18 cellular contexts compared by ENCODE assay signal in the genomic region with DNA sequence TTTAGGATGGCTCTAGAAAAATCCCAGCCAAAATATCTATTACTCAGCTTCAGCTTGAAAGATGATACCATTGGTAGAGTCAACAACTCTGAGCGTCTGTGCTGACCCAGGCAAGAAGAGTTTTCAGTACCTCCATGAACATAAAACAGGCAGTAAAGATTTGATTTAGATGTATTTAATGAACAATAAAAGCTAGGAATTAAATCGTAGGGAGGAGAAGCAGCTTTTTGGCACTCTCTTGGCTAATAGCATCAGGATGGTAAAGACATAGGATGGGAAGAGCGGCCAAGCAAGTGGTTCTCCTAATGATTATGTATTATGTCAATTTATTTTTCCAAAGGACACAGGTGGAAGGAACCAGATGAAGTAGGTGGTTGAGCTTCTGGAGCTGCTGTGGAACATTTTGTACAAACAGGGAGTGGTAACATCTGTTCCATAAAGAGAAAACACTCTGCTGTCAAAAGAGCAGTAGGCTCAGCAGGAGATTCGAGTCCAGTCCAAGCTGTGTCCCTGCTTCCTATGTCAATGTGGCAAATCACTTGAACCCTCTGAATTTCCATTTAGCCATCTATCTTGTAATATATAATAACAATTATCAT.
DNase-seq lines count a peak whose midpoint lies in the region; ATAC-seq, FAIRE-seq and TF ChIP-seq lines count a peak whose summit lies in the region.
"Had no signal": no experiment of that assay in that cellular context is flagged by ENCODE, and none has a peak within 500 bp of the region (broad histone marks: within the 10 kb centered on the region; RNA-seq: fewer than 3 reads in every experiment).

No MANE protein-coding gene starts in this region.

- H3K27ac Mint-ChIP-seq in nephron progenitor cell, result peak overlapping the region; percentile 29
- H3K27ac Mint-ChIP-seq: mesothelial cell of epicardium had no signal

- no peak for TF ChIP-seq CTCF in nephron progenitor cell (IDR thresholded peaks at IDR 0.05)

- peak; percentile 19 for DNase-seq in DMS153 treated with DMSO at 0.1 percent for 48 hours (lab: John Stamatoyannopoulos, UW; ENCODE audit: unreplicated experiment)
- DNase-seq in MG63, result peak; percentile 15
- DNase-seq in amniotic stem cell (lab: John Stamatoyannopoulos, UW), result peak; percentile 5
- DNase-seq in nephron progenitor cell, result no peak
- DNase-seq in activated CD4-positive, alpha-beta T cell treated with anti-CD3 and anti-CD28 coated beads, Interleukin-2, amount 50 U/mL, for 4 hours, result no peak
- no peak for DNase-seq in GM12891 (ENCODE audit: insufficient read length, low spot score)
- no peak for DNase-seq in stimulated activated CD4-positive, alpha-beta T cell treated with anti-CD3 and anti-CD28 coated beads, Interleukin-2, amount 100 ng/mL, for 48 hours
- DNase-seq: activated naive CD4-positive, alpha-beta T cell; esophagus squamous epithelium; hypothalamus; NCI-H1048; NCI-H226; T-helper 9 cell; testis had no signal

- no peaks in the 10 kb centered on the region for H3K36me3 ChIP-seq in MG63
- H3K36me3 ChIP-seq: esophagus squamous epithelium, right atrium auricular region had no signal

- no peaks in the 10 kb centered on the region for H3K27me3 ChIP-seq in MG63
- H3K27me3 ChIP-seq: esophagus squamous epithelium, right atrium auricular region, testis had no signal

- H3K36me3 Mint-ChIP-seq in nephron progenitor cell (ENCODE audit: low read depth), result no peaks in the 10 kb centered on the region
- H3K36me3 Mint-ChIP-seq: mesothelial cell of epicardium had no signal

- FAIRE-seq in GM12891 (lab: Jason Lieb, UNC), result no peak
- FAIRE-seq: D721Med had no signal

- no peak for TF ChIP-seq POLR2A in GM12891 (IDR thresholded peaks at IDR 0.05; ENCODE audit: low read depth, low read length)

- no peak for ATAC-seq in HG02885 (IDR thresholded peaks at IDR 0.05; ENCODE audit: poor library complexity, unreplicated experiment)

- H3K9me3 ChIP-seq in MG63, result no peaks in the 10 kb centered on the region
- H3K9me3 ChIP-seq: esophagus squamous epithelium, right atrium auricular region, testis had no signal

- H3K27me3 Mint-ChIP-seq in nephron progenitor cell (ENCODE audit: low read depth, poor library complexity), result peaks cover 3% of the 10 kb centered on the region

- peaks cover 71% of the 10 kb centered on the region for H3K4me1 Mint-ChIP-seq in nephron progenitor cell

- H3K4me3 ChIP-seq in MG63, result no peak overlapping the region
- H3K4me3 ChIP-seq: esophagus squamous epithelium, right atrium auricular region, testis had no signal

- H3K9me3 Mint-ChIP-seq in nephron progenitor cell, result no peaks in the 10 kb centered on the region
- H3K9me3 Mint-ChIP-seq: mesothelial cell of epicardium had no signal

- H3K4me3 Mint-ChIP-seq in nephron progenitor cell, result no peak overlapping the region
- H3K4me3 Mint-ChIP-seq: mesothelial cell of epicardium had no signal

TF ChIP-seq in GM12891, 5 proteins besides CTCF, POLR2A, EP300 and RAD21:
- no peak for TF ChIP-seq SPI1 (IDR thresholded peaks at IDR 0.05; ENCODE audit: low read depth, low read length)
- TF ChIP-seq POU2F2 (IDR thresholded peaks at IDR 0.05; ENCODE audit: low read depth, low read length), result no peak
- no peak for TF ChIP-seq POLR2AphosphoS5 (IDR thresholded peaks at IDR 0.05; ENCODE audit: low read depth, low read length)
- TF ChIP-seq TAF1 (IDR thresholded peaks at IDR 0.05; ENCODE audit: low read depth, low read length), result no peak
- no peak for TF ChIP-seq PAX5 (IDR thresholded peaks at IDR 0.05; ENCODE audit: insufficient read depth, low read length, severe bottlenecking)

Comparison
In these comparisons a context has a peak if more than half of its experiments do, and no peak if none do; other contexts are left out.
1. DNase-seq: peak in DMS153 treated with DMSO at 0.1 percent for 48 hours (single experiment), MG63 (single experiment) and amniotic stem cell (single experiment); none in nephron progenitor cell (single experiment), activated CD4-positive, alpha-beta T cell treated with anti-CD3 and anti-CD28 coated beads, Interleukin-2, amount 50 U/mL, for 4 hours (0 of 2), GM12891 (single experiment) and stimulated activated CD4-positive, alpha-beta T cell treated with anti-CD3 and anti-CD28 coated beads, Interleukin-2, amount 100 ng/mL, for 48 hours (0 of 2).